8 cellular contexts compared by ENCODE assay signal in the genomic region with DNA sequence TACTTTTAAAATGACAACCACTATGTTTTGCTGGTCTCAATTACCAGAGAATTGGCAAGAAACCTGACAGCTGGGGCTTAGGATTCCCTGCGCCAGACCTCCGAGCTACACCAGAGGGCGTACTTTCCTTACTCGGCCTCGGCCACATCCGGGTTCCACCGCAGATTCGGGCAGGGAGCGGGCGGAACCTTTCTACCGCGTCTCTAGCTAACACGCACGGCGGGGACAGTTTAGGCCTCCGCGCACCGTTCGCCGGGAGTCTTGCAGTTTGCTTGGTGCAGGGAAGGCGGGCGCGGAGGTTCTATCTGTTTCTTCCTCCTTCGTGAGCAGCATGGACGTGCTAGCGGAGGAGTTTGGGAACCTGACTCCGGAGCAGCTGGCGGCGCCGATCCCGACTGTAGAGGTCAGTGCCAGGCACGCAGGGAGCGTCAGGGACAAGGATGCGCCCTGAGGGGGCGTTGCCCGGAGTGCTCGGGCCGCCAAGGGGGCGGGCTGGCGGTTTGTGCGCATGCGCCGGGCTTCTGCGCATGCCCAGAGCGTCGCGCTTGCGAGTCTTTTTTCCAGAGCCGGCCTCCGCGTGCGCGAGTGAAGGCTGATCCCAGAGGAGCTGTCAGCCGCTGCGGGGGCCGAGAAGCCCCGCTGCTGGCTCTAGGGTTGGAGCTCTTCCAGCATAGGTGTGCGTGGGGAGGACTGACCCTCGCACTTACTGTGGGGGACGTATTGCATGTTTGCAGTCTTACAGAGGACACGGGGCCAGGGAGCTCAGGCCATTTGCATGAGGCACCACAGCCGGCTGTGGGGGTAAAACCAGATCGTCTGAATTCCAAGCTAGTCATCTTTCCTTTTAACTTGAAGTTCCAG. TPM values are rescaled to one million over a fixed set of nuclear protein-coding genes. Genes with fewer than 3 reads are reported as not detected.
DNase-seq lines count a peak whose midpoint lies in the region; ATAC-seq and TF ChIP-seq lines count a peak whose summit lies in the region.

A gene (plus strand): TSS at position 200 of the 861 bp plus-strand sequence. CDS start 132 bp downstream, at position 332.

- H3K4me1 ChIP-seq in CD8-positive, alpha-beta T cell (ENCODE audit: insufficient read depth, low read length): peaks cover 13% of the 10 kb centered on the region
- H3K4me1 ChIP-seq in ectodermal cell (ENCODE audit: control insufficient read depth, insufficient read depth, low read length) (no peaks in the 10 kb centered on the region), lower lobe of right lung (peaks cover 21% of the 10 kb centered on the region)

- WGBS in ectodermal cell, 2 experiments: 0% methylated on average over 63 of the region's 63 CpGs

- H3K4me1 Mint-ChIP-seq in CD8-positive, alpha-beta T cell (ENCODE audit: low read depth): peaks cover 18% of the 10 kb centered on the region
- peaks cover 16% of the 10 kb centered on the region for H3K4me1 Mint-ChIP-seq in activated CD8-positive, alpha-beta T cell treated with anti-CD3 and anti-CD28 coated beads, Interleukin-2, amount 10 ng/mL, durations not matched to agents 7 days and 5 days (ENCODE audit: low read depth)

- no peaks in the 10 kb centered on the region for H3K27me3 ChIP-seq in CD8-positive, alpha-beta T cell (ENCODE audit: insufficient read depth, low read length)
- H3K27me3 ChIP-seq in ectodermal cell (ENCODE audit: control insufficient read depth, insufficient read depth, low read length, poor library complexity, severe bottlenecking) (no peaks in the 10 kb centered on the region), lower lobe of right lung (ENCODE audit: low read depth) (no peaks in the 10 kb centered on the region)

- no peaks in the 10 kb centered on the region for H3K27me3 Mint-ChIP-seq in CD8-positive, alpha-beta T cell (ENCODE audit: low read depth)
- no peaks in the 10 kb centered on the region for H3K27me3 Mint-ChIP-seq in activated CD8-positive, alpha-beta T cell treated with anti-CD3 and anti-CD28 coated beads, Interleukin-2, amount 10 ng/mL, durations not matched to agents 7 days and 5 days (ENCODE audit: low read depth)

- no peaks in the 10 kb centered on the region for H3K36me3 ChIP-seq in CD8-positive, alpha-beta T cell (ENCODE audit: insufficient read depth, low read length)
- no peaks in the 10 kb centered on the region for H3K36me3 ChIP-seq in ectodermal cell (ENCODE audit: control insufficient read depth, insufficient read depth, low read length)
- H3K36me3 ChIP-seq in lower lobe of right lung: no peaks in the 10 kb centered on the region

- DNase-seq in CD8-positive, alpha-beta T cell: peak; percentile 93 to 98 (median 96)
- DNase-seq in HK-2 (ENCODE audit: unreplicated experiment): peak; percentile 94
- peak; percentile 79 for DNase-seq in NCI-H82 treated with DMSO at 0.1 percent for 48 hours (lab: John Stamatoyannopoulos, UW; ENCODE audit: unreplicated experiment)
- peak; percentile 97 for DNase-seq in activated CD8-positive, alpha-beta T cell treated with anti-CD3 and anti-CD28 coated beads, Interleukin-2, amount 10 ng/mL, durations not matched to agents 7 days and 5 days
- DNase-seq in lower lobe of right lung: peak; percentile 97
- peak; percentile 89 to 95 (median 95) for DNase-seq in stimulated activated CD4-positive, alpha-beta T cell treated with anti-CD3 and anti-CD28 coated beads, TNF-alpha, amount 100 ng/mL, for 24 hours (ENCODE audit: low read depth in 3 of 3)

- peak within 1 kb of the TSS; percentile 97 for H3K4me3 ChIP-seq in CD8-positive, alpha-beta T cell (ENCODE audit: low read depth, low read length)
- H3K4me3 ChIP-seq in ectodermal cell (ENCODE audit: insufficient read depth, low read depth, low read length): peak within 1 kb of the TSS; percentile 75
- H3K4me3 ChIP-seq in lower lobe of right lung: peak within 1 kb of the TSS; percentile 78

- peak within 1 kb of the TSS; percentile 91 for H3K4me3 Mint-ChIP-seq in CD8-positive, alpha-beta T cell
- peak within 1 kb of the TSS; percentile 89 for H3K4me3 Mint-ChIP-seq in activated CD8-positive, alpha-beta T cell treated with anti-CD3 and anti-CD28 coated beads, Interleukin-2, amount 10 ng/mL, durations not matched to agents 7 days and 5 days

- peak; percentile 92 for ATAC-seq in CD8-positive, alpha-beta T cell
- ATAC-seq in GM19452 (IDR thresholded peaks at IDR 0.05; ENCODE audit: unreplicated experiment): peak; percentile 82
- ATAC-seq in activated CD8-positive, alpha-beta T cell treated with anti-CD3 and anti-CD28 coated beads, Interleukin-2, amount 10 ng/mL, durations not matched to agents 7 days and 5 days: peak; percentile 93
- ATAC-seq in lower lobe of right lung: peak; percentile 95 to 98

- H3K9me3 Mint-ChIP-seq in CD8-positive, alpha-beta T cell: no peaks in the 10 kb centered on the region
- H3K9me3 Mint-ChIP-seq in activated CD8-positive, alpha-beta T cell treated with anti-CD3 and anti-CD28 coated beads, Interleukin-2, amount 10 ng/mL, durations not matched to agents 7 days and 5 days (ENCODE audit: insufficient read depth): no peaks in the 10 kb centered on the region

- peak; percentile 79 for TF ChIP-seq CTCF in CD8-positive, alpha-beta T cell (IDR thresholded peaks at IDR 0.05)
- peak; percentile 92 for TF ChIP-seq CTCF in lower lobe of right lung (IDR thresholded peaks at IDR 0.05)

- H3K27ac Mint-ChIP-seq in CD8-positive, alpha-beta T cell: peak within 1 kb of the TSS; percentile 90
- peak within 1 kb of the TSS; percentile 91 for H3K27ac Mint-ChIP-seq in activated CD8-positive, alpha-beta T cell treated with anti-CD3 and anti-CD28 coated beads, Interleukin-2, amount 10 ng/mL, durations not matched to agents 7 days and 5 days

- no peaks in the 10 kb centered on the region for H3K9me3 ChIP-seq in CD8-positive, alpha-beta T cell (ENCODE audit: low read length)
- H3K9me3 ChIP-seq in ectodermal cell (ENCODE audit: control insufficient read depth, low read length) (no peaks in the 10 kb centered on the region), lower lobe of right lung (no peaks in the 10 kb centered on the region)

- CTCF ChIA-PET in CD8-positive, alpha-beta T cell (lab: Charles Lee): interaction anchor here (0.7 to 3.5 kb wide), 20 partner anchors 9 to 656 kb away, joined by 3 to 17 read pairs (median 4); no protein-coding TSS in a partner anchor
- CTCF ChIA-PET in activated CD8-positive, alpha-beta T cell treated with anti-CD3 and anti-CD28 coated beads, Interleukin-2, amount 10 ng/mL, durations not matched to agents 7 days and 5 days (lab: Charles Lee): interaction anchor here (0.7 to 5.3 kb wide), 40 partner anchors 8 to 598 kb away, joined by 3 to 46 read pairs (median 5); a partner anchor contains a TSS

- H3K27ac ChIP-seq in CD8-positive, alpha-beta T cell (ENCODE audit: low read depth, low read length): peak within 1 kb of the TSS; percentile 84
- peak within 1 kb of the TSS; percentile 95 for H3K27ac ChIP-seq in ectodermal cell (ENCODE audit: insufficient read depth, low read depth, low read length, poor library complexity, severe bottlenecking)
- H3K27ac ChIP-seq in lower lobe of right lung: peak within 1 kb of the TSS; percentile 93

- H3K36me3 Mint-ChIP-seq in CD8-positive, alpha-beta T cell: peaks cover 8% of the 10 kb centered on the region
- H3K36me3 Mint-ChIP-seq in activated CD8-positive, alpha-beta T cell treated with anti-CD3 and anti-CD28 coated beads, Interleukin-2, amount 10 ng/mL, durations not matched to agents 7 days and 5 days (ENCODE audit: low read depth): peaks cover 2% of the 10 kb centered on the region

- intact Hi-C loops in CD8-positive, alpha-beta T cell (cut with DNase I, micrococcal nuclease): loop anchor here (1.0 to 10.0 kb wide), 14 partner anchors 54 to 1405 kb away; a partner anchor contains a TSS
- intact Hi-C loops in lower lobe of right lung (cut with DNase I): loop anchor here (10.0 kb wide), 1 partner anchor 53 kb away; a partner anchor contains a TSS

- POLR2A ChIA-PET in CD8-positive, alpha-beta T cell (lab: Charles Lee): interaction anchor here (0.6 to 2.3 kb wide), 10 partner anchors 9 to 598 kb away, joined by 3 to 34 read pairs (median 4); a partner anchor contains a TSS
- POLR2A ChIA-PET in activated CD8-positive, alpha-beta T cell treated with anti-CD3 and anti-CD28 coated beads, Interleukin-2, amount 10 ng/mL, durations not matched to agents 7 days and 5 days (lab: Charles Lee): interaction anchor here (0.6 to 2.0 kb wide), 9 partner anchors 18 to 396 kb away, joined by 3 to 11 read pairs (median 4); a partner anchor contains a TSS

RNA-seq across cellular contexts. Expression of the gene that starts here (rescaled TPM):
- 1 to 10 TPM; 2.5 to 2.6 TPM for total RNA-seq in CD8-positive, alpha-beta T cell
- total RNA-seq in activated CD8-positive, alpha-beta T cell treated with anti-CD3 and anti-CD28 coated beads, Interleukin-2, amount 10 ng/mL, durations not matched to agents 7 days and 5 days: 1 to 10 TPM; 5.4 to 6.6 TPM
- polyA plus RNA-seq in ectodermal cell (2013, experiment 1 of 4): 21.8 TPM
- polyA plus RNA-seq in ectodermal cell (2013, experiment 2 of 4): 25.8 TPM
- 13.8 TPM for polyA plus RNA-seq in ectodermal cell (2013, experiment 3 of 4)
- polyA plus RNA-seq in ectodermal cell (2013, experiment 4 of 4): 16.3 TPM
- total RNA-seq in lower lobe of right lung: 9.6 TPM

Comparison
In these comparisons a context has a peak if more than half of its experiments do, and no peak if none do; other contexts are left out.
1. Peak in every context shown above with its lines: DNase-seq, ATAC-seq, H3K4me3 ChIP-seq and H3K27ac ChIP-seq.